Comparison of ENCODE assay signal across 1 cellular context in the genomic region with DNA sequence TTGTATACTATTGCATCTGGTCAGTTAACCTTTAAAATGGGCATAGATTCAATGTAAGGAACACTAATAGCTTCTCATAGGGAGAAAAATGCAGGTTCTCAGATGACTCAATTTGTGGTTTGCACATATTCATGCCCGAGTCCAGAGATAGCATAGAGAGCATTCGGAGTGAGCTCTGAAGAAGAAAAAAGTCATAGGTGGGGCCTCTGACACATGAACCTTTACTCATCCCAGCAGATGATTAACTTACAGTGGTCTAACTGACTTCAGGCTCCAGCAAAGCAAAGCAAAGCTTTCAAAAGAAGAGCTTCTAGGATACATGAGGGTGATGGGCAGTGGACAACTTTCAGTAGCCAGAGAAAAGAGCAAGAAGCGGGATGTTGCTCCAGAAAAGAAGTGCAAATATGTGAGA.
TF ChIP-seq lines count a peak whose summit lies in the region.

No MANE protein-coding gene starts in this region.

TF ChIP-seq in HepG2, 621 proteins besides CTCF, POLR2A, EP300 and RAD21 (continued from another document and continues in another):
- TF ChIP-seq MAFF (IDR thresholded peaks at IDR 0.05; ENCODE audit: low read depth, low read length), result no peak
- TF ChIP-seq ZNF124 (CRISPR knock-in tag; IDR thresholded peaks at IDR 0.05), result no peak
- TF ChIP-seq HNF1B (CRISPR knock-in tag; IDR thresholded peaks at IDR 0.05), result 0 out of 2 replicates have a peak, but pooled peaks have one; percentile 34
- TF ChIP-seq ZNF329 (CRISPR knock-in tag; IDR thresholded peaks at IDR 0.05; ENCODE audit: low read depth), result no peak
- TF ChIP-seq DNMT3B (CRISPR knock-in tag; conservative IDR thresholded peaks at IDR 0.05), result peak; percentile 67; the same call in 1 of the 2 replicates
- TF ChIP-seq SALL2 (CRISPR knock-in tag; IDR thresholded peaks at IDR 0.05), result no peak
- no peak for TF ChIP-seq RXRA (CRISPR knock-in tag; IDR thresholded peaks at IDR 0.05)
- TF ChIP-seq GATAD1 (CRISPR knock-in tag; IDR thresholded peaks at IDR 0.05), result no peak
- TF ChIP-seq, protein P1, sequence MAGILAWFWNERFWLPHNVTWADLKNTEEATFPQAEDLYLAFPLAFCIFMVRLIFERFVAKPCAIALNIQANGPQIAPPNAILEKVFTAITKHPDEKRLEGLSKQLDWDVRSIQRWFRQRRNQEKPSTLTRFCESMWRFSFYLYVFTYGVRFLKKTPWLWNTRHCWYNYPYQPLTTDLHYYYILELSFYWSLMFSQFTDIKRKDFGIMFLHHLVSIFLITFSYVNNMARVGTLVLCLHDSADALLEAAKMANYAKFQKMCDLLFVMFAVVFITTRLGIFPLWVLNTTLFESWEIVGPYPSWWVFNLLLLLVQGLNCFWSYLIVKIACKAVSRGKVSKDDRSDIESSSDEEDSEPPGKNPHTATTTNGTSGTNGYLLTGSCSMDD (CRISPR knock-in tag; IDR thresholded peaks at IDR 0.05), result no peak
- no peak for TF ChIP-seq STAG1 (CRISPR knock-in tag; IDR thresholded peaks at IDR 0.05)
- no peak for TF ChIP-seq ZZZ3 (CRISPR knock-in tag; IDR thresholded peaks at IDR 0.05; ENCODE audit: borderline replicate concordance)
- 0 out of 2 replicates have a peak, but pooled peaks have one; percentile 31 for TF ChIP-seq ZFP36L1 (CRISPR knock-in tag; IDR thresholded peaks at IDR 0.05)
- TF ChIP-seq SYNCRIP (IDR thresholded peaks at IDR 0.05; ENCODE audit: insufficient read depth, low read depth, low read length), result no peak
- no peak for TF ChIP-seq ZNF142 (CRISPR knock-in tag; IDR thresholded peaks at IDR 0.05)
- 0 out of 2 replicates have a peak, but pooled peaks have one; percentile 27 for TF ChIP-seq HDAC1 (CRISPR knock-in tag; IDR thresholded peaks at IDR 0.05)
- TF ChIP-seq ZFP62 (CRISPR knock-in tag; IDR thresholded peaks at IDR 0.05), result no peak
- TF ChIP-seq, protein P2, sequence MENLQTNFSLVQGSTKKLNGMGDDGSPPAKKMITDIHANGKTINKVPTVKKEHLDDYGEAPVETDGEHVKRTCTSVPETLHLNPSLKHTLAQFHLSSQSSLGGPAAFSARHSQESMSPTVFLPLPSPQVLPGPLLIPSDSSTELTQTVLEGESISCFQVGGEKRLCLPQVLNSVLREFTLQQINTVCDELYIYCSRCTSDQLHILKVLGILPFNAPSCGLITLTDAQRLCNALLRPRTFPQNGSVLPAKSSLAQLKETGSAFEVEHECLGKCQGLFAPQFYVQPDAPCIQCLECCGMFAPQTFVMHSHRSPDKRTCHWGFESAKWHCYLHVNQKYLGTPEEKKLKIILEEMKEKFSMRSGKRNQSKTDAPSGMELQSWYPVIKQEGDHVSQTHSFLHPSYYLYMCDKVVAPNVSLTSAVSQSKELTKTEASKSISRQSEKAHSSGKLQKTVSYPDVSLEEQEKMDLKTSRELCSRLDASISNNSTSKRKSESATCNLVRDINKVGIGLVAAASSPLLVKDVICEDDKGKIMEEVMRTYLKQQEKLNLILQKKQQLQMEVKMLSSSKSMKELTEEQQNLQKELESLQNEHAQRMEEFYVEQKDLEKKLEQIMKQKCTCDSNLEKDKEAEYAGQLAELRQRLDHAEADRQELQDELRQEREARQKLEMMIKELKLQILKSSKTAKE (CRISPR knock-in tag; IDR thresholded peaks at IDR 0.05; ENCODE audit: borderline replicate concordance), result no peak
- TF ChIP-seq XBP1 (CRISPR knock-in tag; IDR thresholded peaks at IDR 0.05), result no peak
- TF ChIP-seq ERF (CRISPR knock-in tag; IDR thresholded peaks at IDR 0.05), result peak; percentile 35; the same call in 1 of the 2 replicates
- no peak for TF ChIP-seq AKAP8 (CRISPR knock-in tag; IDR thresholded peaks at IDR 0.05)
- no peak for TF ChIP-seq ZNF24 (IDR thresholded peaks at IDR 0.05)
- TF ChIP-seq MXD4 (CRISPR knock-in tag; IDR thresholded peaks at IDR 0.05), result no peak
- no peak; the same call in 1 of the 2 replicates for TF ChIP-seq HNF4A (CRISPR knock-in tag; IDR thresholded peaks at IDR 0.05)
- peak; percentile 44; the same call in 1 of the 2 replicates for TF ChIP-seq ZNF362 (CRISPR knock-in tag; IDR thresholded peaks at IDR 0.05; ENCODE audit: borderline replicate concordance)
- 0 out of 2 replicates have a peak, but pooled peaks have one; percentile 17 for TF ChIP-seq TGIF2 (CRISPR knock-in tag; IDR thresholded peaks at IDR 0.05)
- TF ChIP-seq GATA4 (IDR thresholded peaks at IDR 0.05; ENCODE audit: borderline replicate concordance, low read depth), result no peak
- 0 out of 2 replicates have a peak, but pooled peaks have one; percentile 24 for TF ChIP-seq ZFX (CRISPR knock-in tag; IDR thresholded peaks at IDR 0.05; ENCODE audit: low read depth)
- peak; percentile 43; the same call in 1 of the 2 replicates for TF ChIP-seq HMG20A (CRISPR knock-in tag; IDR thresholded peaks at IDR 0.05; ENCODE audit: borderline replicate concordance)
- TF ChIP-seq, protein P3, sequence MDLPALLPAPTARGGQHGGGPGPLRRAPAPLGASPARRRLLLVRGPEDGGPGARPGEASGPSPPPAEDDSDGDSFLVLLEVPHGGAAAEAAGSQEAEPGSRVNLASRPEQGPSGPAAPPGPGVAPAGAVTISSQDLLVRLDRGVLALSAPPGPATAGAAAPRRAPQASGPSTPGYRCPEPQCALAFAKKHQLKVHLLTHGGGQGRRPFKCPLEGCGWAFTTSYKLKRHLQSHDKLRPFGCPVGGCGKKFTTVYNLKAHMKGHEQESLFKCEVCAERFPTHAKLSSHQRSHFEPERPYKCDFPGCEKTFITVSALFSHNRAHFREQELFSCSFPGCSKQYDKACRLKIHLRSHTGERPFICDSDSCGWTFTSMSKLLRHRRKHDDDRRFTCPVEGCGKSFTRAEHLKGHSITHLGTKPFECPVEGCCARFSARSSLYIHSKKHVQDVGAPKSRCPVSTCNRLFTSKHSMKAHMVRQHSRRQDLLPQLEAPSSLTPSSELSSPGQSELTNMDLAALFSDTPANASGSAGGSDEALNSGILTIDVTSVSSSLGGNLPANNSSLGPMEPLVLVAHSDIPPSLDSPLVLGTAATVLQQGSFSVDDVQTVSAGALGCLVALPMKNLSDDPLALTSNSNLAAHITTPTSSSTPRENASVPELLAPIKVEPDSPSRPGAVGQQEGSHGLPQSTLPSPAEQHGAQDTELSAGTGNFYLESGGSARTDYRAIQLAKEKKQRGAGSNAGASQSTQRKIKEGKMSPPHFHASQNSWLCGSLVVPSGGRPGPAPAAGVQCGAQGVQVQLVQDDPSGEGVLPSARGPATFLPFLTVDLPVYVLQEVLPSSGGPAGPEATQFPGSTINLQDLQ (CRISPR knock-in tag; IDR thresholded peaks at IDR 0.05), result no peak
- TF ChIP-seq, protein P4, sequence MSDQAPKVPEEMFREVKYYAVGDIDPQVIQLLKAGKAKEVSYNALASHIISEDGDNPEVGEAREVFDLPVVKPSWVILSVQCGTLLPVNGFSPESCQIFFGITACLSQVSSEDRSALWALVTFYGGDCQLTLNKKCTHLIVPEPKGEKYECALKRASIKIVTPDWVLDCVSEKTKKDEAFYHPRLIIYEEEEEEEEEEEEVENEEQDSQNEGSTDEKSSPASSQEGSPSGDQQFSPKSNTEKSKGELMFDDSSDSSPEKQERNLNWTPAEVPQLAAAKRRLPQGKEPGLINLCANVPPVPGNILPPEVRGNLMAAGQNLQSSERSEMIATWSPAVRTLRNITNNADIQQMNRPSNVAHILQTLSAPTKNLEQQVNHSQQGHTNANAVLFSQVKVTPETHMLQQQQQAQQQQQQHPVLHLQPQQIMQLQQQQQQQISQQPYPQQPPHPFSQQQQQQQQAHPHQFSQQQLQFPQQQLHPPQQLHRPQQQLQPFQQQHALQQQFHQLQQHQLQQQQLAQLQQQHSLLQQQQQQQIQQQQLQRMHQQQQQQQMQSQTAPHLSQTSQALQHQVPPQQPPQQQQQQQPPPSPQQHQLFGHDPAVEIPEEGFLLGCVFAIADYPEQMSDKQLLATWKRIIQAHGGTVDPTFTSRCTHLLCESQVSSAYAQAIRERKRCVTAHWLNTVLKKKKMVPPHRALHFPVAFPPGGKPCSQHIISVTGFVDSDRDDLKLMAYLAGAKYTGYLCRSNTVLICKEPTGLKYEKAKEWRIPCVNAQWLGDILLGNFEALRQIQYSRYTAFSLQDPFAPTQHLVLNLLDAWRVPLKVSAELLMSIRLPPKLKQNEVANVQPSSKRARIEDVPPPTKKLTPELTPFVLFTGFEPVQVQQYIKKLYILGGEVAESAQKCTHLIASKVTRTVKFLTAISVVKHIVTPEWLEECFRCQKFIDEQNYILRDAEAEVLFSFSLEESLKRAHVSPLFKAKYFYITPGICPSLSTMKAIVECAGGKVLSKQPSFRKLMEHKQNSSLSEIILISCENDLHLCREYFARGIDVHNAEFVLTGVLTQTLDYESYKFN (CRISPR knock-in tag; conservative IDR thresholded peaks at IDR 0.05), result peak; percentile 40
- TF ChIP-seq FOXK1 (CRISPR knock-in tag; IDR thresholded peaks at IDR 0.05; ENCODE audit: borderline replicate concordance, low read depth), result no peak
- TF ChIP-seq, protein P5, sequence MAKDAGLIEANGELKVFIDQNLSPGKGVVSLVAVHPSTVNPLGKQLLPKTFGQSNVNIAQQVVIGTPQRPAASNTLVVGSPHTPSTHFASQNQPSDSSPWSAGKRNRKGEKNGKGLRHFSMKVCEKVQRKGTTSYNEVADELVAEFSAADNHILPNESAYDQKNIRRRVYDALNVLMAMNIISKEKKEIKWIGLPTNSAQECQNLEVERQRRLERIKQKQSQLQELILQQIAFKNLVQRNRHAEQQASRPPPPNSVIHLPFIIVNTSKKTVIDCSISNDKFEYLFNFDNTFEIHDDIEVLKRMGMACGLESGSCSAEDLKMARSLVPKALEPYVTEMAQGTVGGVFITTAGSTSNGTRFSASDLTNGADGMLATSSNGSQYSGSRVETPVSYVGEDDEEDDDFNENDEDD (CRISPR knock-in tag; IDR thresholded peaks at IDR 0.05; ENCODE audit: borderline replicate concordance), result no peak
- no peak for TF ChIP-seq PCBP2 (optimal IDR thresholded peaks at IDR 0.05; ENCODE audit: low read depth, low read length, poor library complexity, severe bottlenecking)
- TF ChIP-seq FOXJ3 (CRISPR knock-in tag; IDR thresholded peaks at IDR 0.05; ENCODE audit: borderline replicate concordance), result no peak
- 0 out of 2 replicates have a peak, but pooled peaks have one; percentile 33 for TF ChIP-seq HDAC2 (CRISPR knock-in tag; IDR thresholded peaks at IDR 0.05)
- no peak for TF ChIP-seq ZNF256 (CRISPR knock-in tag; conservative IDR thresholded peaks at IDR 0.05)
- TF ChIP-seq CHD2 (IDR thresholded peaks at IDR 0.05; ENCODE audit: low read depth, low read length), result no peak
- TF ChIP-seq SMYD3 (CRISPR knock-in tag; IDR thresholded peaks at IDR 0.05), result no peak
- no peak for TF ChIP-seq ZBTB1 (CRISPR knock-in tag; IDR thresholded peaks at IDR 0.05; ENCODE audit: borderline replicate concordance)
- peak; percentile 56 for TF ChIP-seq SAP130 (CRISPR knock-in tag; IDR thresholded peaks at IDR 0.05; ENCODE audit: low read depth)
- TF ChIP-seq ZNF282 (IDR thresholded peaks at IDR 0.05; ENCODE audit: partially characterized antibody), result no peak
